ENCODE assay signal across 1 cellular context in genomic region chr22:36279219-36279666, GRCh38.
TF ChIP-seq lines count a peak whose summit lies in the region.

No MANE protein-coding gene starts in this region.

TF ChIP-seq in HepG2, 621 proteins besides CTCF, POLR2A, EP300 and RAD21 (continued from another document and continues in another):
- TF ChIP-seq HOMEZ (CRISPR knock-in tag; IDR thresholded peaks at IDR 0.05; ENCODE audit: low read depth) (no peak; the same call in 1 of the 2 replicates), ZKSCAN8 (CRISPR knock-in tag; IDR thresholded peaks at IDR 0.05; ENCODE audit: borderline replicate concordance) (peak; percentile 65; the same call in 1 of the 2 replicates), ZNF781 (CRISPR knock-in tag; IDR thresholded peaks at IDR 0.05; ENCODE audit: borderline replicate concordance, not compliant biosample characterization) (no peak), FOXP4 (CRISPR knock-in tag; IDR thresholded peaks at IDR 0.05) (peak; percentile 91), ZNF772 (CRISPR knock-in tag; IDR thresholded peaks at IDR 0.05) (no peak), ATF5 (CRISPR knock-in tag; IDR thresholded peaks at IDR 0.05; ENCODE audit: low read depth) (no peak), MIER3 (CRISPR knock-in tag; IDR thresholded peaks at IDR 0.05; ENCODE audit: borderline replicate concordance) (peak; percentile 73; the same call in 1 of the 2 replicates), FOXK2 (IDR thresholded peaks at IDR 0.05) (peak; percentile 71), ZBTB2 (CRISPR knock-in tag; IDR thresholded peaks at IDR 0.05; ENCODE audit: low read depth) (no peak), SOX6 (IDR thresholded peaks at IDR 0.05) (no peak), SOX6 (CRISPR knock-in tag; IDR thresholded peaks at IDR 0.05) (peak; percentile 61; the same call in 1 of the 2 replicates), SOX13 (IDR thresholded peaks at IDR 0.05) (peak; percentile 36; the same call in 1 of the 2 replicates), SOX13 (CRISPR knock-in tag; conservative IDR thresholded peaks at IDR 0.05 in 1 of 2, IDR thresholded peaks at IDR 0.05 in 1 of 2) (peak in 1 of 2 experiments; percentile 76; a peak in 2 of 4 replicates), ZNF253 (CRISPR knock-in tag; IDR thresholded peaks at IDR 0.05; ENCODE audit: borderline replicate concordance) (no peak), RERE (CRISPR knock-in tag; IDR thresholded peaks at IDR 0.05; ENCODE audit: low read depth) (0 out of 2 replicates have a peak, but pooled peaks have one; percentile 44), HNRNPH1 (optimal IDR thresholded peaks at IDR 0.05; ENCODE audit: low read depth, low read length) (no peak), ATF7 (IDR thresholded peaks at IDR 0.05) (peak; percentile 25; the same call in 1 of the 2 replicates), ATF7 (CRISPR knock-in tag; IDR thresholded peaks at IDR 0.05) (no peak), ZNF687 (CRISPR knock-in tag; IDR thresholded peaks at IDR 0.05) (no peak), HES4 (CRISPR knock-in tag; IDR thresholded peaks at IDR 0.05; ENCODE audit: borderline replicate concordance) (no peak), ZNF501 (CRISPR knock-in tag; IDR thresholded peaks at IDR 0.05) (no peak), MYNN (CRISPR knock-in tag; IDR thresholded peaks at IDR 0.05; ENCODE audit: low read depth) (no peak), SNAPC4 (CRISPR knock-in tag; IDR thresholded peaks at IDR 0.05) (no peak), ZNF891 (CRISPR knock-in tag; IDR thresholded peaks at IDR 0.05) (no peak), ZNF598 (CRISPR knock-in tag; IDR thresholded peaks at IDR 0.05; ENCODE audit: borderline replicate concordance) (no peak), MYC (CRISPR knock-in tag; IDR thresholded peaks at IDR 0.05; ENCODE audit: borderline replicate concordance) (no peak), NR2F6 (IDR thresholded peaks at IDR 0.05) (no peak; the same call in 1 of the 2 replicates), NR2F6 (CRISPR knock-in tag; IDR thresholded peaks at IDR 0.05) (peak; percentile 51; the same call in 1 of the 2 replicates), TRIM22 (IDR thresholded peaks at IDR 0.05) (no peak), ZNF296 (CRISPR knock-in tag; conservative IDR thresholded peaks at IDR 0.05) (no peak), HMG20A (CRISPR knock-in tag; IDR thresholded peaks at IDR 0.05; ENCODE audit: borderline replicate concordance) (peak; percentile 83), ZNF556 (CRISPR knock-in tag; IDR thresholded peaks at IDR 0.05; ENCODE audit: borderline replicate concordance) (no peak), FOSL2 (CRISPR knock-in tag; IDR thresholded peaks at IDR 0.05) (peak; percentile 58), ZFP1 (CRISPR knock-in tag; IDR thresholded peaks at IDR 0.05) (0 out of 2 replicates have a peak, but pooled peaks have one; percentile 39), NR2C2 (CRISPR knock-in tag; IDR thresholded peaks at IDR 0.05; ENCODE audit: borderline replicate concordance) (peak; percentile 49), ZNF570 (CRISPR knock-in tag; IDR thresholded peaks at IDR 0.05; ENCODE audit: borderline replicate concordance) (no peak), ZNF335 (CRISPR knock-in tag; IDR thresholded peaks at IDR 0.05) (no peak), ZKSCAN5 (CRISPR knock-in tag; IDR thresholded peaks at IDR 0.05) (no peak), TBX3 (IDR thresholded peaks at IDR 0.05; ENCODE audit: borderline replicate concordance) (peak; percentile 44; the same call in 1 of the 2 replicates)
